In the genomic region with DNA sequence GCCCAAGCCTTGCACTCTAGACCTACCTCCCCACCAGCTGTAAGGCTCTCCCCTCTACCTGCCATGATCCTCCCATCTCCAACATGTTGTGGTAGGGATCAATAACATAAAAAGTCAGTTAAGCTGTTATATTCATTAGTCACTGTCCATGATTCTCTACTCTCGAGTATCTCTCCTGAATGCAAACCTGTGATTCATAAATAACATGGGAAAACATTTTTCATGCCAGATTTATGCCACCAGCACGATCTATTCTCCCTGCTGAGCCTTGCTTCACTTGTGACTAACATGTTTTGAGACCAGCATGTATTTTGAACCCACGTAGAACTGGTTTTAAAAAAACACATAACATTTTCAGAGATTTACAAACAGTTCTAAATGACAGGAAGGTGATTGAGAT, we compare ENCODE assay signal across 28 cellular contexts.
"Had no signal": no experiment of that assay in that cellular context is flagged by ENCODE, and none has a peak within 500 bp of the region (broad histone marks: within the 10 kb centered on the region; RNA-seq: fewer than 3 reads in every experiment).

No MANE protein-coding gene starts in this region.

- ATAC-seq: activated naive CD4-positive, alpha-beta T cell treated with anti-CD3 and anti-CD28 coated beads, Interleukin-2, amount 50 U/mL, for 72 hours; activated T-cell treated with anti-CD3 and anti-CD28 coated beads, Interleukin-2, amount 50 U/mL, for 4 hours; activated T-helper 17 cell treated with anti-CD3 and anti-CD28 coated beads, Interleukin-2, amount 50 U/mL, for 72 hours; right lobe of liver; stimulated activated memory B cell treated with anti-CD40 and anti-IgM and Interleukin-4, amounts not matched to agents 10 μg/mL and 1 μg/mL and 100 μg/mL, for 72 hours; stimulated activated naive CD8-positive, alpha-beta T cell treated with anti-CD3 and anti-CD28 coated beads, Interleukin-15, amount 100 ng/mL, for 72 hours had no signal

- DNase-seq: activated CD4-positive, alpha-beta memory T cell treated with anti-CD3 and anti-CD28 coated beads, Interleukin-2, amount 10 ng/mL, durations not matched to agents 7 days and 5 days; activated CD4-positive, alpha-beta T cell treated with anti-CD3 and anti-CD28 coated beads for 1 hour; activated CD4-positive, alpha-beta T cell treated with anti-CD3 and anti-CD28 coated beads, Interleukin-2, amount 10 ng/mL, durations not matched to agents 7 days and 5 days; activated naive CD4-positive, alpha-beta T cell; activated T-cell treated with anti-CD3 and anti-CD28 coated beads, Interleukin-2, amount 50 U/mL, for 4 hours; adrenal gland; brain microvascular endothelial cell; dermis blood vessel endothelial cell; effector CD8-positive, alpha-beta T cell; erythroblast; left ventricle myocardium inferior; naive B cell; nephron progenitor cell; right lobe of liver; stimulated activated CD4-positive, alpha-beta T cell treated with anti-CD3 and anti-CD28 coated beads, Interleukin-1b, Interleukin-23, amount 100 ng/mL, for 48 hours; stimulated activated CD4-positive, alpha-beta T cell treated with anti-CD3 and anti-CD28 coated beads, Interleukin-4, amount 100 ng/mL, for 4 hours; stimulated activated CD8-positive, alpha-beta memory T cell treated with anti-CD3 and anti-CD28 coated beads, Interleukin-4, amount 100 ng/mL, for 48 hours; stimulated activated naive CD8-positive, alpha-beta T cell treated with anti-CD3 and anti-CD28 coated beads, Interleukin-15, amount 100 ng/mL, for 72 hours; substantia nigra; T-helper 2 cell; uterus had no signal

- H3K27me3 ChIP-seq: adrenal gland, ascending aorta, brain microvascular endothelial cell, neutrophil, right lobe of liver, uterus had no signal

- H3K4me1 ChIP-seq: adrenal gland, ascending aorta, right lobe of liver, uterus had no signal

- H3K4me3 ChIP-seq: adrenal gland, ascending aorta, left ventricle myocardium inferior, lung, right lobe of liver, skin epidermis, uterus had no signal

- H3K27ac ChIP-seq: adrenal gland, ascending aorta, brain microvascular endothelial cell, left ventricle myocardium inferior, neutrophil, right lobe of liver, skin epidermis, uterus had no signal
